11 cellular contexts compared by ENCODE assay signal in the genomic region with DNA sequence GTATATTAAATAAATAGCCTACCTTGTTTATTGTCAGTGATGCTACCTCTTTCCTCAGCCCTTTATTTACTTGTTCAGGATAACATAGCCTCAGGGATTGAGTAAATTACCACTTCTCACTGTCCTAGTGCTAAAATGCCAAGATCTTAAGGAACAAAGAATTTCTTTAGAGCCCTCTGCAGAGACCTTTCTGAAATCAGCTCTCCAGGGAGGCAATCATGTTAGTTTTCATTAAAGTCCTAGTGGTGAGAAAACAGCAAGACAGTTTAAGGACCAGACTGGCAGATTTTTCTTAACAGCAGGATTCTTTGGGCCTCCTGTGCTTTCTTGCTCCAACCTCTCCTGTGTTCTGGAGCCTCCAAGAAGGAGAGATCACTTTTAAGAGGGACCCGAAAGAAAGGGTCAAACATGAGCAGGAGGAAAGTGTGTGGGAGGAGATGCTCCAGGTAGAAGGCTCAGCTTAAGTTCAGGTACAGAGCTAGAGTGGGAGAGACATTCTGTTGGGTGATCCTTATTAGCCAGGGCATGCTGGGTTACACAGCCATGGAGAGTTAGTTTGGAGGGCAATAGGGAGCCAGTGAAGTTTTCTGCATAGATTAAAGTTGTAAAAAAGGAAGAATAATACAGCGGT. TPM values are rescaled to one million over a fixed set of nuclear protein-coding genes. Genes with fewer than 3 reads are reported as not detected.
DNase-seq lines count a peak whose midpoint lies in the region; ATAC-seq and TF ChIP-seq lines count a peak whose summit lies in the region.
"Had no signal": no experiment of that assay in that cellular context is flagged by ENCODE, and none has a peak within 500 bp of the region (broad histone marks: within the 10 kb centered on the region; RNA-seq: fewer than 3 reads in every experiment).

No MANE protein-coding gene starts in this region.

- no peaks in the 10 kb centered on the region for H3K79me2 ChIP-seq in neural cell (replicated peaks; ENCODE audit: insufficient read depth, low read length)

- TF ChIP-seq RAD21 in neural cell (conservative IDR thresholded peaks at IDR 0.05) = no peak

- TF ChIP-seq CTCF in neural cell (IDR thresholded peaks at IDR 0.05; ENCODE audit: poor library complexity, severe bottlenecking) = no peak

- H4K20me1 ChIP-seq in neural cell (ENCODE audit: insufficient read depth) = no peaks in the 10 kb centered on the region

- no peaks in the 10 kb centered on the region for H3K9me3 ChIP-seq in neural cell (ENCODE audit: low read length)

- H3K27ac ChIP-seq in caudate nucleus (ENCODE audit: low read depth, low read length) (peak overlapping the region; percentile 30), neural cell (ENCODE audit: low read length) (no peak overlapping the region)
- H3K27ac ChIP-seq: HL-60 had no signal

- H3K9me2 ChIP-seq in neural cell (ENCODE audit: insufficient read depth, low read length) = no peaks in the 10 kb centered on the region

- H3F3A ChIP-seq in neural cell (ENCODE audit: insufficient read depth, low read length, poor library complexity, severe bottlenecking) = no peaks in the 10 kb centered on the region

- H2AFZ ChIP-seq in neural cell (ENCODE audit: low read depth, low read length) = no peak overlapping the region

- no peaks in the 10 kb centered on the region for H3K36me3 ChIP-seq in neural cell (ENCODE audit: insufficient read depth, low read length)

- H3K9ac ChIP-seq in neural cell (ENCODE audit: low read length) = no peak overlapping the region

- peak overlapping the region; percentile 82 for H3K4me3 ChIP-seq in neural cell (ENCODE audit: low read length)

- peak; percentile 54 for DNase-seq in DMS 273 (lab: John Stamatoyannopoulos, UW; ENCODE audit: unreplicated experiment)
- DNase-seq in HT-29 (ENCODE audit: low spot score) = peak; percentile 48
- no peak for DNase-seq in caudate nucleus (lab: John Stamatoyannopoulos, UW)
- no peak for DNase-seq in NCI-H526 treated with DMSO at 0.1 percent for 48 hours (lab: John Stamatoyannopoulos, UW)
- DNase-seq in 8988T = no peak
- DNase-seq: NCI-H2171; stimulated activated naive CD4-positive, alpha-beta T cell had no signal

- ATAC-seq in HG03354 (IDR thresholded peaks at IDR 0.05; ENCODE audit: poor library complexity, severe bottlenecking, unreplicated experiment) (no peak), GM19452 (IDR thresholded peaks at IDR 0.05; ENCODE audit: unreplicated experiment) (no peak)

- TF ChIP-seq EP300 in neural cell (conservative IDR thresholded peaks at IDR 0.05; ENCODE audit: poor library complexity, severe bottlenecking) = no peak

- no peak overlapping the region for H3K4me2 ChIP-seq in neural cell (ENCODE audit: low read length)

- peaks cover 15% of the 10 kb centered on the region for H3K27me3 ChIP-seq in neural cell (ENCODE audit: insufficient read depth, low read depth, low read length)

TF ChIP-seq in neural cell, 6 proteins besides CTCF, POLR2A, EP300 and RAD21:
- TF ChIP-seq REST (IDR thresholded peaks at IDR 0.05; ENCODE audit: borderline replicate concordance) (no peak), SMC3 (conservative IDR thresholded peaks at IDR 0.05; ENCODE audit: poor library complexity) (no peak), EZH2 (IDR thresholded peaks at IDR 0.05; ENCODE audit: borderline replicate concordance, insufficient read depth, low read length, poor library complexity, severe bottlenecking) (no peak), MXI1 (conservative IDR thresholded peaks at IDR 0.05; ENCODE audit: poor library complexity, severe bottlenecking) (no peak), TAF1 (IDR thresholded peaks at IDR 0.05; ENCODE audit: low read depth) (no peak), POLR2AphosphoS5 (IDR thresholded peaks at IDR 0.05) (no peak)

RNA-seq across cellular contexts. Expression of gene PLCE1, which starts 1.2 kb away (rescaled TPM):
- 1.4 and 2.1 TPM in 2 replicates for total RNA-seq in HT-29 (2014; rRNA removed; shearing (Covaris generic))
- polyA plus RNA-seq in neural cell = 0.18 and 0.22 TPM in 2 replicates
- polyA minus RNA-seq in neural cell = 1.5 and 2.0 TPM in 2 replicates

Comparison
In these comparisons a context has a peak if more than half of its experiments do, and no peak if none do; other contexts are left out.
1. DNase-seq: peak in DMS 273 (single experiment) and HT-29 (single experiment); none in caudate nucleus (0 of 61), NCI-H526 treated with DMSO at 0.1 percent for 48 hours (single experiment) and 8988T (single experiment).